Comparison of ENCODE assay signal across 31 cellular contexts in genomic region chr7:29857654-29858053, GRCh38. TPM values are rescaled to one million over a fixed set of nuclear protein-coding genes. Genes with fewer than 3 reads are reported as not detected.
"Had no signal": no experiment of that assay in that cellular context is flagged by ENCODE, and none has a peak within 500 bp of the region (broad histone marks: within the 10 kb centered on the region; RNA-seq: fewer than 3 reads in every experiment).

No MANE protein-coding gene starts in this region.

- H3K36me3 ChIP-seq: brain microvascular endothelial cell, MG63 had no signal

- H3K4me3 ChIP-seq: MG63 had no signal

- DNase-seq: activated B cell treated with CpG ODN at 0.5 μM for 24 hours; activated CD4-positive, alpha-beta memory T cell treated with anti-CD3 and anti-CD28 coated beads for 36 hours; activated CD4-positive, alpha-beta T cell treated with anti-CD3 and anti-CD28 coated beads for 4 hours; activated CD4-positive, alpha-beta T cell treated with anti-CD3 and anti-CD28 coated beads, Interleukin-2, amount 50 U/mL, for 1 hour; activated CD4-positive, CD25-positive, alpha-beta regulatory T cell treated with anti-CD3 and anti-CD28 coated beads, Interleukin-2, amount 50 U/mL, for 72 hours; activated CD8-positive, alpha-beta memory T cell treated with anti-CD3 and anti-CD28 coated beads, Interleukin-2, amount 50 U/mL, for 4 hours; activated gamma-delta T cell treated with Interleukin-2 at 50 U/mL for 16 hours; activated naive CD4-positive, alpha-beta T cell treated with anti-CD3 and anti-CD28 coated beads, Interleukin-2, amount 10 ng/mL, durations not matched to agents 7 days and 5 days; activated naive CD8-positive, alpha-beta T cell treated with anti-CD3 and anti-CD28 coated beads, Interleukin-2, amount 50 U/mL, for 24 hours; activated T-cell treated with anti-CD3 and anti-CD28 coated beads for 4 hours; activated T-cell treated with anti-CD3 and anti-CD28 coated beads, Interleukin-2, amount 50 U/mL, for 4 hours; aorta; brain microvascular endothelial cell; KG1; MG63; NCI-H1048; NCI-H1105 treated with DMSO at 0.1 percent for 48 hours; NCI-H1436; NCI-H1694; NCI-H2029; NCI-H345; NCI-H524 treated with DMSO at 0.1 percent for 48 hours; NCI-H748 treated with DMSO at 0.1 percent for 48 hours; Right ventricle myocardium superior; SW 1271; T-helper 1 cell; T-helper 2 cell; T-helper 9 cell had no signal

- H3K27me3 ChIP-seq: brain microvascular endothelial cell, MG63 had no signal

- ATAC-seq: activated naive CD8-positive, alpha-beta T cell treated with anti-CD3 and anti-CD28 coated beads, Interleukin-2, amount 50 U/mL, for 24 hours; activated T-cell treated with anti-CD3 and anti-CD28 coated beads, Interleukin-2, amount 50 U/mL, for 4 hours had no signal

- H3K27ac ChIP-seq: brain microvascular endothelial cell, VCaP had no signal

- H3K9me3 ChIP-seq: MG63 had no signal

RNA-seq across cellular contexts. Expression of gene WIPF3, which starts 51.3 kb away (rescaled TPM):
- total RNA-seq: activated B cell treated with CpG ODN at 0.5 μM for 24 hours; activated CD4-positive, alpha-beta memory T cell treated with anti-CD3 and anti-CD28 coated beads for 36 hours; activated T-cell treated with anti-CD3 and anti-CD28 coated beads, Interleukin-2, amount 50 U/mL, for 4 hours; activated T-helper 1 cell treated with anti-CD3 and anti-CD28 coated beads, Interleukin-12 subunit alpha, Interleukin-12 subunit beta, Interleukin-2, Interleukin-4 antibody, amounts not matched to agents 30 ng/mL and 10 ng/mL and 1 ng/mL, durations not matched to agents 14 hours and 24 hours and 36 hours; OCI-LY7 had no signal
